Comparison of ENCODE assay signal across 9 cellular contexts in the genomic region with DNA sequence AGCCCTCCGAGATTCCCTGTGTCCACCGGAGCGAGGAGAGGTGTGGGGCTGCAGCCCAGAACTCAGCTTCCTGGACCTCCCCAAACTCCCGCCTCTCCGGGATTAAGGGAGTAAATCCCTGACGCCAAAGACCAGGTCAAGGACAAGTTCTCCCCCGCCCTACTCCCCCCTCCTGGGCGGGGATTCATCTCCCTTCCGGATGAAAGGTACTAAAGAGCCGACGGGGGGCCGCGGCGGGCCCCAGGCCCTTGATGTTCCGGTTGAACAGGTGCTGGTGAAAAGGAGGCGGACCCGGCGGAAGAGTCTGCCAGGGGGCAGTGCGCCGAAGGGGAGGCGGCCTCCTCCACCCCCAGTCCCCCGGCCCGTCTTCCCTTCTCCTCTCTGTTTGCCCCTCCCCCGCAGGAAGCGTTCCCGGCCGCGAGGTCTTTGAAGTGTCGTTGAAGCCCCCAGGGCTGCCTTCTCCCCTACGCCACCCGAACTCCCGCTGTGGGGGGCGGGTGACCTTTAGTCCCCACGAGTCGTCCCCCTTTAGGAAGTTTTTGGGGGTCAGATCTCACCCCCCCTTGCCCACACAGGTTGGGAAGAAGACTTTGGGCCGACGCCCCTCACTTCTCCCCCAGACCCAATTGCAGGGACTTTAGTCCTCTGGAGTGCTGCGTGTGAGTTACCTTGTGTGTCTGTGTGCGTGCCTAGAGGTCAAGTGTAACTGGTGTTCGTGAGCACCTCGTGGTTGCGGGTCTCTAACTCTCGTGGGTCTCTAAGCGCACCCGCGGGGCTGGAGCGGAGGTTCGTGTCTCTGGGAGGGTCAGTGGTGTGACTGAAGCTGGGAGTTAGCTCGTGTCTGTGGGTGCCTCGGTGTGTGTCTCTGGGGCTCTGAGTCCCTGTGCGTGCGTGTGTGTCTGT. TPM values are rescaled to one million over a fixed set of nuclear protein-coding genes. Genes with fewer than 3 reads are reported as not detected.
A peak's percentile ranks its signal among the peaks of the same experiment; 100 is the strongest.
DNase-seq lines count a peak whose midpoint lies in the region; ATAC-seq, FAIRE-seq and TF ChIP-seq lines count a peak whose summit lies in the region.
"Had no signal": no experiment of that assay in that cellular context is flagged by ENCODE, and none has a peak within 500 bp of the region (broad histone marks: within the 10 kb centered on the region; RNA-seq: fewer than 3 reads in every experiment).

No MANE protein-coding gene starts in this region.

- H3K9me3 ChIP-seq in ES-I3 (ENCODE audit: control insufficient read depth, insufficient read depth, low read length) (no peaks in the 10 kb centered on the region), pancreas (no peaks in the 10 kb centered on the region), upper lobe of left lung (no peaks in the 10 kb centered on the region)

- intact Hi-C loops in pancreas (cut with DNase I) = no loop called here

- 0% methylated on average over 45 to 52 of the region's 52 CpGs for WGBS in pancreas, 2 donors
- 0 to 1% methylated on average over 24 to 46 of the region's 52 CpGs for WGBS in upper lobe of left lung, 2 donors

- DNase-seq in Kasumi-1 (lab: John Stamatoyannopoulos, UW) (peak; percentile 69 to 76), RWPE1 (ENCODE audit: low spot score) (peak; percentile 81), glutamatergic neuron (peak; percentile 49), pancreas (peak; percentile 90 to 97 (median 93)), upper lobe of left lung (peak; percentile 95)
- peak; percentile 85 for DNase-seq in activated naive CD4-positive, alpha-beta T cell treated with Interleukin-2 at 50 U/mL for 16 hours

- ATAC-seq in pancreas (peak; percentile 65 to 75 (median 69)), upper lobe of left lung (ENCODE audit: low FRiP score in 2 of 2) (peak; percentile 42 to 81), GM18502 (IDR thresholded peaks at IDR 0.05; ENCODE audit: poor library complexity, unreplicated experiment) (no peak)

- peaks cover 30% of the 10 kb centered on the region for H3K27me3 Mint-ChIP-seq in glutamatergic neuron (ENCODE audit: unreplicated experiment)

- peak in 2 of 4 donors; percentile 64 to 70 for TF ChIP-seq POLR2A in upper lobe of left lung (IDR thresholded peaks at IDR 0.05)

- H3K9ac ChIP-seq in ES-I3 (ENCODE audit: low read depth, low read length) = peak overlapping the region; percentile 49

- H3K4me3 ChIP-seq in pancreas = peak overlapping the region; percentile 42 to 76 (median 60)
- peak overlapping the region; percentile 78 to 97 (median 93) for H3K4me3 ChIP-seq in upper lobe of left lung

- no peaks in the 10 kb centered on the region for H3K27me3 ChIP-seq in pancreas
- H3K27me3 ChIP-seq in upper lobe of left lung = peaks cover 0 to 3% (median 0%) of the 10 kb centered on the region in 4 donors

- H3K9me3 Mint-ChIP-seq in glutamatergic neuron (ENCODE audit: unreplicated experiment) = peaks cover 16% of the 10 kb centered on the region

- FAIRE-seq in pancreas (lab: Jason Lieb, UNC) = no peak
- FAIRE-seq: endometrium had no signal

- H3K4me1 ChIP-seq in ES-I3 (ENCODE audit: insufficient read depth, low read length) (peaks cover 13% of the 10 kb centered on the region; the same call in 1 of the 2 replicates), pancreas (peaks cover 5 to 22% (median 9%) of the 10 kb centered on the region in 3 donors), upper lobe of left lung (peaks cover 42 to 69% (median 53%) of the 10 kb centered on the region in 4 donors)

- H3K4me1 Mint-ChIP-seq in glutamatergic neuron (ENCODE audit: low read depth, unreplicated experiment) = peaks cover 11% of the 10 kb centered on the region

- no peaks in the 10 kb centered on the region for H3K36me3 Mint-ChIP-seq in glutamatergic neuron (ENCODE audit: unreplicated experiment)

- H3K27ac Mint-ChIP-seq in glutamatergic neuron (ENCODE audit: unreplicated experiment) = no peak overlapping the region

- CTCF ChIA-PET in RWPE1 (lab: Yijun Ruan, JAX) = interaction anchor here (0.6 to 2.1 kb wide), 5 partner anchors 11 to 927 kb away, joined by 3 to 10 read pairs (median 3); a partner anchor contains a TSS

- POLR2A ChIA-PET in RWPE1 (lab: Yijun Ruan, JAX; ENCODE audit: low non-redundant PET) = interaction anchor here (0.6 to 0.8 kb wide), 2 partner anchors 20 to 28 kb away, joined by 3 to 4 read pairs; no protein-coding TSS in a partner anchor

- peak overlapping the region; percentile 93 for H3K27ac ChIP-seq in RWPE1
- H3K27ac ChIP-seq in pancreas = peak overlapping the region; percentile 90 to 98 (median 94)
- H3K27ac ChIP-seq in upper lobe of left lung = peak overlapping the region; percentile 94 to 98 (median 96)

- peak overlapping the region; percentile 86 for H3K4me3 Mint-ChIP-seq in glutamatergic neuron (ENCODE audit: unreplicated experiment)

- H3K36me3 ChIP-seq in ES-I3 (ENCODE audit: insufficient read depth, low read length) (no peaks in the 10 kb centered on the region), pancreas (no peaks in the 10 kb centered on the region), upper lobe of left lung (peaks cover 0 to 13% (median 4%) of the 10 kb centered on the region in 4 donors)

- TF ChIP-seq CTCF in RWPE1 (conservative IDR thresholded peaks at IDR 0.05; ENCODE audit: low read depth) (no peak), glutamatergic neuron (IDR thresholded peaks at IDR 0.05; ENCODE audit: partially characterized antibody, unreplicated experiment) (no peak), pancreas (IDR thresholded peaks at IDR 0.05) (no peak), upper lobe of left lung (IDR thresholded peaks at IDR 0.05) (no peak)

- TF ChIP-seq EP300 in upper lobe of left lung (IDR thresholded peaks at IDR 0.05) = no peak

RNA-seq across cellular contexts. Expression of a gene that starts 1.1 kb away (rescaled TPM):
- total RNA-seq in glutamatergic neuron (ENCODE audit: unreplicated experiment) (59.8 TPM), pancreas (100 to 1,000 TPM in 1 of 6 donors, 10 to 100 TPM in 5; 51.3 to 112 (median 67.4) TPM), upper lobe of left lung (100 to 1,000 TPM in 4 of 6 donors, 10 to 100 TPM in 2; 69.2 to 305 (median 122) TPM)
- polyA plus RNA-seq in pancreas = 100 to 1,000 TPM in 1 of 2 donors, 10 to 100 TPM in 1; 69.9 to 181 TPM

RNA-seq across cellular contexts. Expression of a gene that starts 26.1 kb away (rescaled TPM):
- total RNA-seq in glutamatergic neuron (ENCODE audit: unreplicated experiment) (3.2 TPM), pancreas (10 to 100 TPM; 27.5 to 44.3 (median 30.9) TPM), upper lobe of left lung (10 to 100 TPM in 4 of 6 donors, 1 to 10 TPM in 2; 6.3 to 49.7 (median 15.9) TPM)
- polyA plus RNA-seq in pancreas = 10 to 100 TPM; 28.1 to 34.9 TPM

RNA-seq across cellular contexts. Expression of a gene that starts 29.2 kb away (rescaled TPM):
- total RNA-seq in glutamatergic neuron (ENCODE audit: unreplicated experiment) (2.0 TPM), pancreas (1 to 10 TPM; 2.4 to 4.3 (median 3.1) TPM), upper lobe of left lung (1 to 10 TPM; 1.1 to 2.3 (median 1.8) TPM)
- polyA plus RNA-seq in pancreas = 1 to 10 TPM in 1 of 2 donors, under 1 TPM in 1; 0.49 to 1.4 TPM

RNA-seq across cellular contexts. Expression of a gene that starts 44.1 kb away (rescaled TPM):
- total RNA-seq in glutamatergic neuron (ENCODE audit: unreplicated experiment) (70.1 TPM), pancreas (10 to 100 TPM; 12.9 to 25.2 (median 21.1) TPM), upper lobe of left lung (10 to 100 TPM; 14.6 to 51.7 (median 31.9) TPM)
- 10 to 100 TPM; 39.2 to 39.6 TPM for polyA plus RNA-seq in pancreas

RNA-seq across cellular contexts. Expression of a gene that starts 48.5 kb away (rescaled TPM):
- total RNA-seq in glutamatergic neuron (ENCODE audit: unreplicated experiment) = 121 TPM
- total RNA-seq in pancreas = 10 to 100 TPM; 27.7 to 74.7 (median 54.5) TPM
- 100 to 1,000 TPM; 104 to 107 TPM for polyA plus RNA-seq in pancreas
- total RNA-seq in upper lobe of left lung = 100 to 1,000 TPM in 2 of 6 donors, 10 to 100 TPM in 4; 61.8 to 157 (median 79.2) TPM
